ENCODE assay signal across 14 cellular contexts in genomic region chr20:48818031-48818370, GRCh38. TPM values are rescaled to one million over a fixed set of nuclear protein-coding genes. Genes with fewer than 3 reads are reported as not detected.
A peak's percentile ranks its signal among the peaks of the same experiment; 100 is the strongest.
DNase-seq lines count a peak whose midpoint lies in the region; ATAC-seq and TF ChIP-seq lines count a peak whose summit lies in the region.
"Had no signal": no experiment of that assay in that cellular context is flagged by ENCODE, and none has a peak within 500 bp of the region (broad histone marks: within the 10 kb centered on the region; RNA-seq: fewer than 3 reads in every experiment).

No MANE protein-coding gene starts in this region.

- H3K27me3 Mint-ChIP-seq in activated T-cell treated with anti-CD3 and anti-CD28 coated beads, Interleukin-2, amount 50 U/mL, for 24 hours: no peaks in the 10 kb centered on the region
- peaks cover 3% of the 10 kb centered on the region for H3K27me3 Mint-ChIP-seq in brain

- H3K36me3 ChIP-seq in OCI-LY3 (replicated peaks; ENCODE audit: low read depth, low read length): no peaks in the 10 kb centered on the region
- H3K36me3 ChIP-seq in neuronal stem cell (replicated peaks in 1 of 2; ENCODE audit: control insufficient read depth in 2 of 2, insufficient read depth in 2 of 2, low read length in 2 of 2): peaks cover 0 to 87% of the 10 kb centered on the region in 2 donors
- H3K36me3 ChIP-seq: pancreas had no signal

- no peak overlapping the region for H2AK5ac ChIP-seq in neuronal stem cell (ENCODE audit: low read depth, low read length)

- H3K9ac ChIP-seq in OCI-LY3 (ENCODE audit: low read length): no peak overlapping the region
- H3K9ac ChIP-seq in neuronal stem cell (ENCODE audit: low read depth, low read length, poor library complexity): no peak overlapping the region

- H2BK15ac ChIP-seq in neuronal stem cell (ENCODE audit: low read length): no peak overlapping the region

- H3K23ac ChIP-seq in neuronal stem cell (ENCODE audit: low read depth, low read length, poor library complexity): no peak overlapping the region

- no peak for DNase-seq in activated T-cell treated with anti-CD3 and anti-CD28 coated beads, Interleukin-2, amount 50 U/mL, for 24 hours
- DNase-seq in activated T-cell treated with anti-CD3 and anti-CD28 coated beads, Interleukin-2, amount 50 U/mL, for 48 hours: no peak
- DNase-seq in neuronal stem cell (ENCODE audit: low spot score) (no peak), coronary artery (ENCODE audit: low spot score) (no peak), NAMALWA (ENCODE audit: low spot score) (no peak), omental fat pad (ENCODE audit: low spot score) (no peak)
- DNase-seq: IMR-90, islet precursor cell, NCI-H1092 treated with DMSO at 0.1 percent for 48 hours, pancreas, RPMI8226 had no signal

- H3K4me2 ChIP-seq in OCI-LY3 (ENCODE audit: low read length): peak overlapping the region; percentile 33
- H3K4me2 ChIP-seq in neuronal stem cell (ENCODE audit: insufficient read depth, low read length, poor library complexity, severe bottlenecking): no peak overlapping the region

- H2BK5ac ChIP-seq in neuronal stem cell (ENCODE audit: low read length): no peak overlapping the region

- H3K27me3 ChIP-seq in OCI-LY3 (ENCODE audit: low read depth, low read length) (no peaks in the 10 kb centered on the region; the same call in 1 of the 2 replicates), neuronal stem cell (ENCODE audit: control insufficient read depth in 3 of 3, insufficient read depth in 3 of 3, low read depth in 1 of 3, low read length in 3 of 3) (no peaks in the 10 kb centered on the region)
- H3K27me3 ChIP-seq: pancreas had no signal

- H3K4me1 Mint-ChIP-seq in activated T-cell treated with anti-CD3 and anti-CD28 coated beads, Interleukin-2, amount 50 U/mL, for 24 hours (ENCODE audit: low read depth): peaks cover 71% of the 10 kb centered on the region
- H3K4me1 Mint-ChIP-seq in brain: peaks cover 20% of the 10 kb centered on the region

- no peak overlapping the region for H2BK120ac ChIP-seq in neuronal stem cell (ENCODE audit: low read depth, low read length)

- H3K36me3 Mint-ChIP-seq in activated T-cell treated with anti-CD3 and anti-CD28 coated beads, Interleukin-2, amount 50 U/mL, for 24 hours (ENCODE audit: low read depth): peaks cover 43% of the 10 kb centered on the region
- peaks cover 18% of the 10 kb centered on the region for H3K36me3 Mint-ChIP-seq in brain
- H3K36me3 Mint-ChIP-seq: mesothelial cell of epicardium had no signal

- H3K27ac ChIP-seq in OCI-LY3 (ENCODE audit: low read length) (no peak overlapping the region), neuronal stem cell (replicated peaks; ENCODE audit: low read length) (no peak overlapping the region), coronary artery (no peak overlapping the region)
- H3K27ac ChIP-seq: pancreas had no signal

- H3K18ac ChIP-seq in neuronal stem cell (ENCODE audit: low read length): no peak overlapping the region

- no peak overlapping the region for H3K4ac ChIP-seq in neuronal stem cell (ENCODE audit: low read length)

- peaks cover 63% of the 10 kb centered on the region; the same call in 1 of the 2 replicates for H4K20me1 ChIP-seq in OCI-LY3 (ENCODE audit: insufficient read depth, low read length)

- H3K9me3 ChIP-seq in OCI-LY3 (ENCODE audit: insufficient read depth, low read length) (no peaks in the 10 kb centered on the region), neuronal stem cell (replicated peaks in 1 of 2; ENCODE audit: control insufficient read depth in 2 of 2, insufficient read depth in 1 of 2, low read depth in 1 of 2, low read length in 2 of 2) (peaks cover 0 to 7% of the 10 kb centered on the region in 2 donors)
- H3K9me3 ChIP-seq: pancreas had no signal

- H2BK12ac ChIP-seq in neuronal stem cell (ENCODE audit: low read length): no peak overlapping the region

- TF ChIP-seq CTCF in OCI-LY3 (IDR thresholded peaks at IDR 0.05; ENCODE audit: low read depth, low read length): no peak
- no peak for TF ChIP-seq CTCF in brain (conservative IDR thresholded peaks at IDR 0.05)
- no peak for TF ChIP-seq CTCF in coronary artery (IDR thresholded peaks at IDR 0.05)
- TF ChIP-seq CTCF in omental fat pad (IDR thresholded peaks at IDR 0.05): no peak

- no peak overlapping the region for H3K4me3 ChIP-seq in OCI-LY3 (ENCODE audit: low read length)
- H3K4me3 ChIP-seq in neuronal stem cell (ENCODE audit: low read length in 2 of 2): no peak overlapping the region
- H3K4me3 ChIP-seq in coronary artery: no peak overlapping the region
- H3K4me3 ChIP-seq: pancreas had no signal

- peak overlapping the region; percentile 80 for H3K27ac Mint-ChIP-seq in activated T-cell treated with anti-CD3 and anti-CD28 coated beads, Interleukin-2, amount 50 U/mL, for 24 hours
- H3K27ac Mint-ChIP-seq in brain: peak overlapping the region in 4 of 5 experiments; percentile 4 to 42 (median 12)

- no peak overlapping the region for H4K91ac ChIP-seq in neuronal stem cell (ENCODE audit: low read depth, low read length, poor library complexity)

- H3K79me2 ChIP-seq in OCI-LY3 (ENCODE audit: low read length): peaks cover 8% of the 10 kb centered on the region

- H4K8ac ChIP-seq in neuronal stem cell (ENCODE audit: low read depth, low read length): no peak overlapping the region

- no CpG with 5 or more reads among the region's 7 CpGs for WGBS in neuronal stem cell (ENCODE audit: extremely low coverage in 2 of 2, insufficient read length in 2 of 2, insufficient replicate concordance in 1 of 2), 2 donors

- H3K4me1 ChIP-seq in OCI-LY3 (ENCODE audit: low read length) (peaks cover 40% of the 10 kb centered on the region), neuronal stem cell (ENCODE audit: control insufficient read depth in 2 of 2, insufficient read depth in 1 of 2, low read depth in 1 of 2, low read length in 2 of 2) (no peaks in the 10 kb centered on the region)
- H3K4me1 ChIP-seq: pancreas had no signal

- peak overlapping the region; percentile 14 for H3K14ac ChIP-seq in neuronal stem cell (ENCODE audit: low read length)

- peak overlapping the region; percentile 61 for H3K4me3 Mint-ChIP-seq in activated T-cell treated with anti-CD3 and anti-CD28 coated beads, Interleukin-2, amount 50 U/mL, for 24 hours
- no peak overlapping the region for H3K4me3 Mint-ChIP-seq in brain
- H3K4me3 Mint-ChIP-seq: mesothelial cell of epicardium had no signal

- no peaks in the 10 kb centered on the region for H3K9me3 Mint-ChIP-seq in activated T-cell treated with anti-CD3 and anti-CD28 coated beads, Interleukin-2, amount 50 U/mL, for 24 hours
- H3K9me3 Mint-ChIP-seq in brain: peaks cover 0 to 6% (median 0%) of the 10 kb centered on the region in 5 experiments

- peaks cover 2% of the 10 kb centered on the region for H3K79me1 ChIP-seq in neuronal stem cell (ENCODE audit: low read depth, low read length)

- ATAC-seq in omental fat pad (ENCODE audit: low FRiP score): no peak
- ATAC-seq: pancreas had no signal

- H2AFZ ChIP-seq in OCI-LY3 (ENCODE audit: low read depth, low read length) (no peak overlapping the region), neuronal stem cell (ENCODE audit: low read length) (no peak overlapping the region)

RNA-seq across cellular contexts. Expression of gene PREX1, which starts 9.8 kb away (rescaled TPM):
- 64.3 TPM for polyA plus RNA-seq in brain (ENCODE audit: insufficient read depth, low read depth, low replicate concordance)
- polyA plus RNA-seq in neuronal stem cell (2013, experiment 1 of 2): 10.0 TPM
- 10.7 TPM for polyA plus RNA-seq in neuronal stem cell (2013, experiment 2 of 2)
- total RNA-seq in omental fat pad: 100 to 1,000 TPM in 1 of 4 donors, 10 to 100 TPM in 3; 29.5 to 121 (median 40.9) TPM
